In the genomic region with DNA sequence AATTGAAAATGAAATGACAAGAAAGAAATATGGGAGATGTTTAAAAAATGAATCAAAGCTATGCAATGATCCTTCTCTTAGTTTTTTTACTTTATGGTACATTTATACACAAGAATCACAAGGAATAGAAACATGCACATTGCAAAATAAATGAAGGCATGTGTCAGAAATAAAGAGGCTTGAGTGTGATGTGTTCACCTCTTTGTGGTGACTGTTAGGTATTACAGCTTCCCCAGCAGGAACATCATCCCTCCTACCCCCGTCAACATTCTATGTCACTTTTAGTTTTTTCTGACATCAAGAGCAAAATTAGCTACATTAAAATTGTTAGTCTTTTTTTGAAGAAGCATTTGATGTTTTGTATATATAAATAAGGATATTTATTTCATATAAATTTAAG, we compare ENCODE assay signal across 9 cellular contexts.
DNase-seq lines count a peak whose midpoint lies in the region; ATAC-seq and TF ChIP-seq lines count a peak whose summit lies in the region.
"Had no signal": no experiment of that assay in that cellular context is flagged by ENCODE, and none has a peak within 500 bp of the region (broad histone marks: within the 10 kb centered on the region; RNA-seq: fewer than 3 reads in every experiment).

No MANE protein-coding gene starts in this region.

- TF ChIP-seq RAD21 in IMR-90 (IDR thresholded peaks at IDR 0.05; ENCODE audit: low read length): peak; percentile 85

- H2AK5ac ChIP-seq in IMR-90 (ENCODE audit: low read depth, low read length): no peak overlapping the region

- H2BK5ac ChIP-seq in IMR-90 (ENCODE audit: low read depth, low read length, poor library complexity, severe bottlenecking): no peak overlapping the region

- peaks cover 12% of the 10 kb centered on the region for H3K36me3 ChIP-seq in IMR-90 (ENCODE audit: control insufficient read depth, insufficient read depth, low read length)
- no peaks in the 10 kb centered on the region for H3K36me3 ChIP-seq in HAP-1 (replicated peaks)

- BruUV-seq in IMR-90 (replicated peaks; lab: Mats Ljungman, UMichigan): no TSS peak

- no peak overlapping the region for H3K9ac ChIP-seq in IMR-90 (ENCODE audit: low read depth, low read length)

- no peak overlapping the region for H3K4me2 ChIP-seq in IMR-90 (ENCODE audit: low read depth, low read length)

- POLR2A ChIA-PET in IMR-90 (lab: Charles Lee; ENCODE audit: unreplicated experiment): interaction anchor here (0.7 kb wide), 1 partner anchor 55 kb away, joined by 19 read pairs; no protein-coding TSS in a partner anchor

- dilution Hi-C loops in IMR-90 (cut with HindIII; ENCODE audit: low sequenced_read_pairs, unreplicated experiment): no loop called here

- no peak overlapping the region for H4K5ac ChIP-seq in IMR-90 (ENCODE audit: low read depth, low read length)

- no peaks in the 10 kb centered on the region for H3K27me3 Mint-ChIP-seq in nephron (ENCODE audit: low read depth)
- H3K27me3 Mint-ChIP-seq: memory B cell had no signal

- H3K23ac ChIP-seq in IMR-90 (ENCODE audit: low read depth, low read length): no peak overlapping the region

- no peak for TF ChIP-seq POLR2A in IMR-90 (IDR thresholded peaks at IDR 0.05; ENCODE audit: low read depth, low read length)

- no peak overlapping the region for H4K8ac ChIP-seq in IMR-90 (ENCODE audit: low read depth in 2 of 2, low read length in 2 of 2)

- H3K36me3 Mint-ChIP-seq in nephron (ENCODE audit: low read depth): no peaks in the 10 kb centered on the region
- H3K36me3 Mint-ChIP-seq: memory B cell had no signal

- H3K27ac ChIP-seq in IMR-90 (ENCODE audit: insufficient read depth, low read length): no peak overlapping the region

- H3K4me1 ChIP-seq in IMR-90 (ENCODE audit: control insufficient read depth, insufficient read depth, low read length) (peaks cover 9% of the 10 kb centered on the region), HAP-1 (no peaks in the 10 kb centered on the region)

- H4K20me1 ChIP-seq in IMR-90 (ENCODE audit: insufficient read depth, low read length): no peaks in the 10 kb centered on the region

- peak; percentile 64 for DNase-seq in IMR-90
- peak; percentile 44 for DNase-seq in cerebellum (ENCODE audit: low spot score)
- DNase-seq in NCI-H1436 treated with DMSO at 0.1 percent for 48 hours (lab: John Stamatoyannopoulos, UW): no peak
- no peak for DNase-seq in HAP-1 (ENCODE audit: low spot score in 2 of 2)
- DNase-seq in activated CD4-positive, alpha-beta T cell treated with anti-CD3 and anti-CD28 coated beads for 1 hour: no peak

- peaks cover 0 to 3% of the 10 kb centered on the region in 2 experiments; a peak in 1 of 4 replicates for H3K79me1 ChIP-seq in IMR-90 (ENCODE audit: low read depth in 1 of 2, low read length in 2 of 2)

- ATAC-seq in GM18502 (IDR thresholded peaks at IDR 0.05; ENCODE audit: poor library complexity, unreplicated experiment): peak; percentile 53
- ATAC-seq in IMR-90 (ENCODE audit: low read depth): peak; percentile 53; the same call in 1 of the 2 replicates
- no peak for ATAC-seq in HG03565 (IDR thresholded peaks at IDR 0.05; ENCODE audit: unreplicated experiment)

- H3K4me3 ChIP-seq in IMR-90 (ENCODE audit: insufficient read depth, low read depth, low read length) (no peak overlapping the region), HAP-1 (no peak overlapping the region)

- no peak overlapping the region for H2BK120ac ChIP-seq in IMR-90 (ENCODE audit: low read depth, low read length)

- H4K91ac ChIP-seq in IMR-90 (ENCODE audit: insufficient read depth, low read depth, low read length): no peak overlapping the region

- no peak overlapping the region for H2BK20ac ChIP-seq in IMR-90 (ENCODE audit: low read depth, low read length)

- no peaks in the 10 kb centered on the region for H3K9me3 ChIP-seq in IMR-90 (ENCODE audit: control insufficient read depth, insufficient read depth, low read length)
- H3K9me3 ChIP-seq in HAP-1: no peaks in the 10 kb centered on the region

- H2AK9ac ChIP-seq in IMR-90 (replicated peaks; ENCODE audit: low read depth, low read length, poor library complexity): no peak overlapping the region

- H3K4me1 Mint-ChIP-seq in nephron: peaks cover 15% of the 10 kb centered on the region
- H3K4me1 Mint-ChIP-seq: memory B cell had no signal

- intact Hi-C loops in IMR-90 (cut with micrococcal nuclease): loop anchor here (1.0 to 5.0 kb wide), 2 partner anchors 159 to 364 kb away; no protein-coding TSS in a partner anchor

- no peak overlapping the region for H3K18ac ChIP-seq in IMR-90 (ENCODE audit: low read depth, low read length)

- no peak overlapping the region for H2BK15ac ChIP-seq in IMR-90 (ENCODE audit: low read depth, low read length)

- in situ Hi-C loops in IMR-90 (cut with MboI; ENCODE audit: low sequenced_read_pairs) (loop anchor here (10.0 to 25.0 kb wide), 4 partner anchors 369 to 916 kb away; partner anchors contain the start of gene ENAM), HAP-1 (cut with MboI; ENCODE audit: low sequenced_read_pairs) (no loop called here)

- no CpG with 5 or more reads among the region's 1 CpG for WGBS in IMR-90 (ENCODE audit: extremely low coverage in 2 of 2, insufficient read length in 1 of 2), 2 experiments

- no peak overlapping the region for H3K14ac ChIP-seq in IMR-90 (replicated peaks; ENCODE audit: low read depth, low read length)

- peaks cover 4% of the 10 kb centered on the region; the same call in 1 of the 2 replicates for H3K9me1 ChIP-seq in IMR-90 (ENCODE audit: insufficient read depth, low read length)

- H3K27me3 ChIP-seq in IMR-90 (ENCODE audit: control insufficient read depth, insufficient read depth, low read length) (no peaks in the 10 kb centered on the region), HAP-1 (ENCODE audit: low read depth) (no peaks in the 10 kb centered on the region)

- TF ChIP-seq CTCF in IMR-90 (conservative IDR thresholded peaks at IDR 0.05; ENCODE audit: low read depth, low read length) (peak; percentile 63), nephron (IDR thresholded peaks at IDR 0.05; ENCODE audit: unreplicated experiment in 3 of 3) (peak; percentile 62 to 63 (median 63))

- no peak overlapping the region for H3K4ac ChIP-seq in IMR-90 (ENCODE audit: low read depth, low read length)

- no peak overlapping the region for H3K56ac ChIP-seq in IMR-90 (ENCODE audit: extremely low read depth, insufficient read depth, low read length)

- CTCF ChIA-PET in IMR-90 (lab: Yijun Ruan, JAX): interaction anchor here (0.6 to 1.5 kb wide), 12 partner anchors 10 to 390 kb away, joined by 3 to 6 read pairs (median 4); no protein-coding TSS in a partner anchor

- no peak overlapping the region for H3K4me3 Mint-ChIP-seq in nephron
- H3K4me3 Mint-ChIP-seq: memory B cell had no signal

- H3K9me3 Mint-ChIP-seq in nephron: no peaks in the 10 kb centered on the region
- H3K9me3 Mint-ChIP-seq: memory B cell had no signal

- no peak overlapping the region for H3K27ac Mint-ChIP-seq in nephron
- H3K27ac Mint-ChIP-seq: memory B cell had no signal

- no peak overlapping the region for H2AFZ ChIP-seq in IMR-90 (replicated peaks; ENCODE audit: low read length, poor library complexity)

TF ChIP-seq in IMR-90, 13 proteins besides CTCF, POLR2A, EP300 and RAD21:
- TF ChIP-seq CEBPB (IDR thresholded peaks at IDR 0.05; ENCODE audit: low read depth, low read length): peak; percentile 62
- TF ChIP-seq, protein P1, sequence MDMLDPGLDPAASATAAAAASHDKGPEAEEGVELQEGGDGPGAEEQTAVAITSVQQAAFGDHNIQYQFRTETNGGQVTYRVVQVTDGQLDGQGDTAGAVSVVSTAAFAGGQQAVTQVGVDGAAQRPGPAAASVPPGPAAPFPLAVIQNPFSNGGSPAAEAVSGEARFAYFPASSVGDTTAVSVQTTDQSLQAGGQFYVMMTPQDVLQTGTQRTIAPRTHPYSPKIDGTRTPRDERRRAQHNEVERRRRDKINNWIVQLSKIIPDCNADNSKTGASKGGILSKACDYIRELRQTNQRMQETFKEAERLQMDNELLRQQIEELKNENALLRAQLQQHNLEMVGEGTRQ (IDR thresholded peaks at IDR 0.05; ENCODE audit: low read depth, low read length): no peak
- peak; percentile 60 for TF ChIP-seq SMC3 (IDR thresholded peaks at IDR 0.05; ENCODE audit: low read depth, low read length)
- no peak for TF ChIP-seq RFX5 (IDR thresholded peaks at IDR 0.05; ENCODE audit: low read depth, low read length)
- no peak for TF ChIP-seq RCOR1 (IDR thresholded peaks at IDR 0.05; ENCODE audit: insufficient replicate concordance, low read length)

Comparison
In these comparisons a context has a peak if more than half of its experiments do, and no peak if none do; other contexts are left out.
1. DNase-seq: peak in IMR-90 (single experiment) and cerebellum (single experiment); none in NCI-H1436 treated with DMSO at 0.1 percent for 48 hours (single experiment), HAP-1 (0 of 2) and activated CD4-positive, alpha-beta T cell treated with anti-CD3 and anti-CD28 coated beads for 1 hour (single experiment).